In genomic region chr18:63924551-63924950, GRCh38 we compare ENCODE assay signal across 39 cellular contexts. TPM values are rescaled to one million over a fixed set of nuclear protein-coding genes. Genes with fewer than 3 reads are reported as not detected.
DNase-seq lines count a peak whose midpoint lies in the region; ATAC-seq and TF ChIP-seq lines count a peak whose summit lies in the region.
"Had no signal": no experiment of that assay in that cellular context is flagged by ENCODE, and none has a peak within 500 bp of the region (broad histone marks: within the 10 kb centered on the region; RNA-seq: fewer than 3 reads in every experiment).

No MANE protein-coding gene starts in this region.

- H3K14ac ChIP-seq in mesenchymal stem cell (ENCODE audit: low read length in 2 of 2), result no peak overlapping the region

- WGBS in mesenchymal stem cell, result no CpG with 5 or more reads among the region's 1 CpG
- no CpG with 5 or more reads among the region's 1 CpG for WGBS in mesendoderm (ENCODE audit: extremely low coverage, insufficient coverage, low lambda C conversion rate)

- H2BK12ac ChIP-seq in mesenchymal stem cell (ENCODE audit: low read length in 2 of 2), result no peak overlapping the region

- H3K9ac ChIP-seq in mesenchymal stem cell (ENCODE audit: low read length) (no peak overlapping the region), mesendoderm (ENCODE audit: low read length) (no peak overlapping the region)

- no peak overlapping the region for H4K91ac ChIP-seq in mesenchymal stem cell (ENCODE audit: low read length)

- H3K4me3 ChIP-seq in BJ (ENCODE audit: low read depth, low read length) (no peak overlapping the region), SJSA1 (no peak overlapping the region), mesenchymal stem cell (ENCODE audit: insufficient read depth in 1 of 2, low read depth in 1 of 2, low read length in 2 of 2) (no peak overlapping the region), mesendoderm (ENCODE audit: low read length) (no peak overlapping the region)
- H3K4me3 ChIP-seq: ascending aorta, GM23338, heart right ventricle, psoas muscle, SK-N-MC had no signal

- H2AFZ ChIP-seq in mesenchymal stem cell (ENCODE audit: low read depth, low read length), result no peak overlapping the region
- H2AFZ ChIP-seq: GM23338 had no signal

- H3K79me2 ChIP-seq in mesendoderm (ENCODE audit: control insufficient read depth, insufficient read depth, low read length), result no peaks in the 10 kb centered on the region

- H2BK120ac ChIP-seq in mesenchymal stem cell (ENCODE audit: low read depth, low read length) (no peak overlapping the region), mesendoderm (ENCODE audit: low read depth, low read length) (no peak overlapping the region)

- CTCF ChIA-PET in BJ (lab: Yijun Ruan, JAX), result interaction anchor here (0.8 to 4.8 kb wide), 4 partner anchors 11 to 31 kb away, joined by 3 to 31 read pairs (median 3); no protein-coding TSS in a partner anchor

- H3K4me2 ChIP-seq in mesenchymal stem cell (ENCODE audit: low read length, poor library complexity, severe bottlenecking) (no peak overlapping the region), mesendoderm (ENCODE audit: low read length) (no peak overlapping the region)
- H3K4me2 ChIP-seq: GM23338 had no signal

- H2BK15ac ChIP-seq in mesenchymal stem cell (ENCODE audit: low read depth, poor library complexity, severe bottlenecking) (no peak overlapping the region), mesendoderm (replicated peaks; ENCODE audit: low read depth) (no peak overlapping the region)

- POLR2A ChIA-PET in BJ (lab: Charles Lee), result interaction anchor here (0.5 kb wide), 1 partner anchor 681 kb away, joined by 5 read pairs; no protein-coding TSS in a partner anchor

- TF ChIP-seq CTCF in BJ (IDR thresholded peaks at IDR 0.05; ENCODE audit: insufficient read depth, low read depth, low read length), result no peak

- H3K4me1 ChIP-seq in SJSA1 (replicated peaks), result peaks cover 26% of the 10 kb centered on the region
- no peaks in the 10 kb centered on the region for H3K4me1 ChIP-seq in mesenchymal stem cell (ENCODE audit: control insufficient read depth, insufficient read depth, low read depth, low read length)
- no peaks in the 10 kb centered on the region for H3K4me1 ChIP-seq in mesendoderm (ENCODE audit: control insufficient read depth, low read depth, low read length)
- H3K4me1 ChIP-seq: ascending aorta, heart right ventricle, psoas muscle had no signal

- no peaks in the 10 kb centered on the region for H3K36me3 ChIP-seq in BJ (ENCODE audit: control insufficient read depth, insufficient read depth, low read length)
- no peaks in the 10 kb centered on the region for H3K36me3 ChIP-seq in SJSA1
- no peaks in the 10 kb centered on the region for H3K36me3 ChIP-seq in mesenchymal stem cell (ENCODE audit: control insufficient read depth in 1 of 2, insufficient read depth in 2 of 2, low read depth in 1 of 2, low read length in 2 of 2)
- no peaks in the 10 kb centered on the region for H3K36me3 ChIP-seq in mesendoderm (ENCODE audit: control insufficient read depth, insufficient read depth, low read length)
- H3K36me3 ChIP-seq: ascending aorta, heart right ventricle had no signal

- H3K79me1 ChIP-seq in mesenchymal stem cell (replicated peaks; ENCODE audit: low read length, poor library complexity, severe bottlenecking) (no peaks in the 10 kb centered on the region), mesendoderm (ENCODE audit: low read length) (no peaks in the 10 kb centered on the region)

- no peak overlapping the region for H3K56ac ChIP-seq in mesendoderm (ENCODE audit: low read length)

- H2BK5ac ChIP-seq in mesenchymal stem cell (ENCODE audit: low read depth, low read length, poor library complexity, severe bottlenecking) (no peak overlapping the region), mesendoderm (ENCODE audit: low read length) (no peak overlapping the region)

- H4K8ac ChIP-seq in mesenchymal stem cell (ENCODE audit: low read length) (no peak overlapping the region), mesendoderm (ENCODE audit: low read depth, low read length) (no peak overlapping the region)

- H3K4ac ChIP-seq in mesenchymal stem cell (ENCODE audit: low read depth in 1 of 2, low read length in 2 of 2) (no peak overlapping the region), mesendoderm (ENCODE audit: low read depth, low read length) (no peak overlapping the region)

- H3K23ac ChIP-seq in mesenchymal stem cell (ENCODE audit: low read length in 2 of 2) (no peak overlapping the region), mesendoderm (ENCODE audit: low read length) (no peak overlapping the region)

- ATAC-seq in GM18498 (IDR thresholded peaks at IDR 0.05; ENCODE audit: unreplicated experiment), result no peak
- ATAC-seq: esophagus mucosa; GM23338; heart right ventricle; naive thymus-derived CD8-positive, alpha-beta T cell; psoas muscle; stimulated activated effector memory CD8-positive, alpha-beta T cell treated with anti-CD3 and anti-CD28 coated beads, Interleukin-12 subunit alpha, Interleukin-12 subunit beta, amount 100 ng/mL, for 72 hours; WTC11 had no signal

- H3K9me3 ChIP-seq in SJSA1 (replicated peaks) (no peaks in the 10 kb centered on the region), mesenchymal stem cell (ENCODE audit: control insufficient read depth, low read length) (no peaks in the 10 kb centered on the region)
- H3K9me3 ChIP-seq: ascending aorta, psoas muscle had no signal

- H3K27me3 ChIP-seq in BJ (ENCODE audit: control insufficient read depth, insufficient read depth, low read length), result no peaks in the 10 kb centered on the region
- H3K27me3 ChIP-seq in SJSA1 (replicated peaks), result no peaks in the 10 kb centered on the region
- peaks cover 0 to 6% of the 10 kb centered on the region in 2 experiments for H3K27me3 ChIP-seq in mesenchymal stem cell (ENCODE audit: control insufficient read depth in 1 of 2, insufficient read depth in 1 of 2, low read length in 2 of 2)
- H3K27me3 ChIP-seq in mesendoderm (ENCODE audit: insufficient read depth, low read length, poor library complexity), result no peaks in the 10 kb centered on the region
- H3K27me3 ChIP-seq: ascending aorta had no signal

- H4K5ac ChIP-seq in mesendoderm (ENCODE audit: low read length), result no peak overlapping the region

- DNase-seq in BJ (ENCODE audit: low read depth) (peak; percentile 56), HCEC 1CT (peak; percentile 21), SJSA1 (ENCODE audit: low read depth in 1 of 2, low spot score in 2 of 2) (peak; percentile 59 to 72), mesenchymal stem cell (peak; percentile 65), mesendoderm (no peak), NCI-H2171 treated with DMSO at 0.1 percent for 48 hours (lab: John Stamatoyannopoulos, UW) (no peak), NCI-H2029 (lab: John Stamatoyannopoulos, UW) (no peak)
- DNase-seq: ACHN; activated CD4-positive, alpha-beta T cell treated with anti-CD3 and anti-CD28 coated beads, Interleukin-2, amount 50 U/mL, for 1 hour; activated effector memory CD4-positive, alpha-beta T cell treated with Interleukin-2 at 50 U/mL for 16 hours; activated naive CD8-positive, alpha-beta T cell treated with anti-CD3 and anti-CD28 coated beads for 36 hours; activated T-cell treated with anti-CD3 and anti-CD28 coated beads, Interleukin-2, amount 50 U/mL, for 1 hour; C1 segment of cervical spinal cord; central memory CD4-positive, alpha-beta T cell; COR-L47; DMS53; endodermal cell; GDM1; heart right ventricle; Karpas-422; kidney; naive thymus-derived CD8-positive, alpha-beta T cell; NCI-H1436; NCI-H2081 treated with DMSO at 0.1 percent for 48 hours; NCI-H345; nucleus accumbens; psoas muscle; substantia nigra; T-helper 1 cell had no signal

- H3K27ac ChIP-seq in SJSA1 (peak overlapping the region; percentile 76), mesenchymal stem cell (ENCODE audit: low read length, poor library complexity, severe bottlenecking) (no peak overlapping the region), mesendoderm (ENCODE audit: low read depth, low read length) (no peak overlapping the region)
- H3K27ac ChIP-seq: ascending aorta, heart right ventricle, psoas muscle, RWPE1, SK-N-MC had no signal

- H3K18ac ChIP-seq in mesenchymal stem cell (ENCODE audit: low read depth in 1 of 2, low read length in 2 of 2), result no peak overlapping the region
- H3K18ac ChIP-seq in mesendoderm (ENCODE audit: low read length), result no peak overlapping the region

- H2AK5ac ChIP-seq in mesenchymal stem cell (ENCODE audit: low read length, severe bottlenecking), result no peak overlapping the region
- H2AK5ac ChIP-seq in mesendoderm (ENCODE audit: low read length), result no peak overlapping the region

RNA-seq across cellular contexts. Expression of gene SERPINB10, which starts 16.8 kb away (rescaled TPM):
- 0.38 and 0.85 TPM in 2 replicates for polyA plus RNA-seq in BJ (2011; rRNA removed)
- polyA minus RNA-seq in BJ (2011; rRNA and poly(A)+ RNA removed), result 0.10 TPM in 1 of 2 replicates, not detected in the other
- 1.7 TPM in 1 of 2 replicates, not detected in the other for total RNA-seq in SJSA1 (2014; rRNA removed; shearing (Covaris generic))
- 0.04 TPM for polyA plus RNA-seq in mesenchymal stem cell (2013, experiment 1 of 2)
- not detected for polyA plus RNA-seq in mesenchymal stem cell (2013, experiment 2 of 2)
- polyA plus RNA-seq in mesendoderm (2013, experiment 1 of 2), result not detected
- not detected for polyA plus RNA-seq in mesendoderm (2013, experiment 2 of 2)
- total RNA-seq: ascending aorta; endodermal cell; GM23338; heart right ventricle; kidney; naive thymus-derived CD8-positive, alpha-beta T cell; WTC11 had no signal
- polyA plus RNA-seq: GM23338; heart right ventricle; liver; naive thymus-derived CD8-positive, alpha-beta T cell; psoas muscle had no signal

RNA-seq across cellular contexts. Expression of gene HMSD, which starts 24.6 kb away (rescaled TPM):
- 0.26 and 0.39 TPM in 2 replicates for polyA plus RNA-seq in BJ (2011; rRNA removed)
- 0.19 TPM in 1 of 2 replicates, not detected in the other for polyA minus RNA-seq in BJ (2011; rRNA and poly(A)+ RNA removed)
- total RNA-seq in SJSA1 (2014; rRNA removed; shearing (Covaris generic)), result 0.53 and 1.00 TPM in 2 replicates
- 8.2 TPM for polyA plus RNA-seq in mesenchymal stem cell (2013, experiment 1 of 2)
- 19.3 TPM for polyA plus RNA-seq in mesenchymal stem cell (2013, experiment 2 of 2)
- 0.80 TPM for polyA plus RNA-seq in mesendoderm (2013, experiment 1 of 2)
- polyA plus RNA-seq in mesendoderm (2013, experiment 2 of 2), result 0.84 TPM
- total RNA-seq: ascending aorta; frontal cortex; naive thymus-derived CD8-positive, alpha-beta T cell; psoas muscle had no signal
- polyA plus RNA-seq: naive thymus-derived CD8-positive, alpha-beta T cell had no signal

RNA-seq across cellular contexts. Expression of gene SERPINB2, which starts 37.0 kb away (rescaled TPM):
- 15.2 and 22.1 TPM in 2 replicates for polyA plus RNA-seq in BJ (2011; rRNA removed)
- 2.9 and 4.8 TPM in 2 replicates for polyA minus RNA-seq in BJ (2011; rRNA and poly(A)+ RNA removed)
- 0.74 TPM in 1 of 2 replicates, not detected in the other for total RNA-seq in SJSA1 (2014; rRNA removed; shearing (Covaris generic))
- polyA plus RNA-seq in mesenchymal stem cell (2013, experiment 1 of 2), result 0.11 TPM
- 0.21 TPM for polyA plus RNA-seq in mesenchymal stem cell (2013, experiment 2 of 2)
- polyA plus RNA-seq in mesendoderm (2013, experiment 1 of 2), result not detected
- 0.04 TPM for polyA plus RNA-seq in mesendoderm (2013, experiment 2 of 2)
- total RNA-seq: activated naive CD8-positive, alpha-beta T cell treated with anti-CD3 and anti-CD28 coated beads for 36 hours; ascending aorta; endodermal cell; frontal cortex; GM23338; kidney; WTC11 had no signal
- polyA plus RNA-seq: GM23338 had no signal

RNA-seq across cellular contexts. Expression of gene SERPINB8, which starts 45.3 kb away (rescaled TPM):
- polyA plus RNA-seq in BJ (2011; rRNA removed), result 18.4 and 27.0 TPM in 2 replicates
- 9.7 TPM in 2 replicates for polyA minus RNA-seq in BJ (2011; rRNA and poly(A)+ RNA removed)
- 27.2 and 28.6 TPM in 2 replicates for total RNA-seq in SJSA1 (2014; rRNA removed; shearing (Covaris generic))
- 26.8 TPM for polyA plus RNA-seq in mesenchymal stem cell (2013, experiment 1 of 2)
- 28.5 TPM for polyA plus RNA-seq in mesenchymal stem cell (2013, experiment 2 of 2)
- polyA plus RNA-seq in mesendoderm (2013, experiment 1 of 2), result 2.4 TPM
- 2.3 TPM for polyA plus RNA-seq in mesendoderm (2013, experiment 2 of 2)

Comparison
In these comparisons a context has a peak if more than half of its experiments do, and no peak if none do; other contexts are left out.
1. DNase-seq: peak in BJ (single experiment), HCEC 1CT (single experiment), SJSA1 (2 of 2) and mesenchymal stem cell (single experiment); none in mesendoderm (single experiment), NCI-H2171 treated with DMSO at 0.1 percent for 48 hours (single experiment) and NCI-H2029 (single experiment).